8 cellular contexts compared by ENCODE assay signal in genomic region chr3:149969945-149970715, GRCh38. TPM values are rescaled to one million over a fixed set of nuclear protein-coding genes. Genes with fewer than 3 reads are reported as not detected.
A peak's percentile ranks its signal among the peaks of the same experiment; 100 is the strongest.
DNase-seq lines count a peak whose midpoint lies in the region; ATAC-seq, FAIRE-seq and TF ChIP-seq lines count a peak whose summit lies in the region.

No MANE protein-coding gene starts in this region.

- H3K27me3 ChIP-seq in transverse colon = peaks cover 3% of the 10 kb centered on the region

- peak; percentile 63 to 76 for ATAC-seq in left cardiac atrium

- H3K9me3 ChIP-seq in transverse colon = no peaks in the 10 kb centered on the region

- no peaks in the 10 kb centered on the region for H3K36me3 ChIP-seq in transverse colon

- peak; percentile 81 for FAIRE-seq in H54 (lab: Jason Lieb, UNC)

- H3K27ac ChIP-seq in transverse colon = peak overlapping the region; percentile 89 to 98 (median 94)

- WGBS in transverse colon (ENCODE audit: low coverage in 1 of 2), 2 donors = 1 to 2% methylated on average over 8 to 42 of the region's 72 CpGs

- no peak for TF ChIP-seq EP300 in transverse colon (IDR thresholded peaks at IDR 0.05; ENCODE audit: low read depth)

- DNase-seq in EH (ENCODE audit: low read depth) = peak; percentile 86
- DNase-seq in H54 (ENCODE audit: insufficient read length, low spot score) = peak; percentile 17
- peak; percentile 81 for DNase-seq in M059J (ENCODE audit: low read depth)
- peak; percentile 88 for DNase-seq in SW480 (ENCODE audit: low spot score)
- DNase-seq in amniotic stem cell (lab: John Stamatoyannopoulos, UW) = peak; percentile 74
- DNase-seq in left cardiac atrium = peak; percentile 88
- DNase-seq in posterior cingulate gyrus = peak; percentile 74 to 97 (median 80)
- peak; percentile 92 for DNase-seq in transverse colon

- peak overlapping the region; percentile 48 to 98 (median 92) for H3K4me3 ChIP-seq in transverse colon

- intact Hi-C loops in left cardiac atrium (cut with DNase I) = loop anchor here (5.0 to 10.0 kb wide), 4 partner anchors 197 to 525 kb away; no protein-coding TSS in a partner anchor
- intact Hi-C loops in posterior cingulate gyrus (cut with DNase I) = loop anchor here (5.0 kb wide), 5 partner anchors 93 to 442 kb away; partner anchors contain the start of gene COMMD2
- intact Hi-C loops in transverse colon (cut with DNase I; ENCODE audit: low total_unique reads) = no loop called here

- in situ Hi-C loops in transverse colon (cut with MboI; ENCODE audit: low pct_ligation_motif_present in 1 of 4, low pct_unique_long_range_greater_than_20kb in 1 of 4, low sequenced_read_pairs in 3 of 4) = loop anchor here (25.0 kb wide), 4 partner anchors 217 to 542 kb away; partner anchors contain the start of gene TSC22D2 (in 1 of the 4)

- H3K4me1 ChIP-seq in transverse colon = peaks cover 0 to 33% (median 22%) of the 10 kb centered on the region in 4 donors

- TF ChIP-seq POLR2A in H54 (IDR thresholded peaks at IDR 0.05; ENCODE audit: low read depth, low read length) = no peak
- peak; percentile 7 for TF ChIP-seq POLR2A in transverse colon (IDR thresholded peaks at IDR 0.05)

- TF ChIP-seq CTCF in transverse colon (IDR thresholded peaks at IDR 0.05) = no peak

RNA-seq across cellular contexts. Expression of gene PFN2, which starts 0.6 kb away (rescaled TPM):
- total RNA-seq in M059J (2014; rRNA removed; shearing (Covaris generic)) = 393 and 470 TPM in 2 replicates
- total RNA-seq in left cardiac atrium (10 to 100 TPM; 45.7 to 49.2 TPM), transverse colon (10 to 100 TPM; 14.1 to 49.1 (median 42.6) TPM)

Comparison
In these comparisons a context has a peak if more than half of its experiments do, and no peak if none do; other contexts are left out.
1. Peak in every context shown above with its lines: DNase-seq, ATAC-seq, H3K4me3 ChIP-seq and H3K27ac ChIP-seq.
2. DNase-seq: peak in every context shown above with its lines; median percentile 92 in transverse colon; 88 in SW480; 88 in left cardiac atrium; 86 in EH; 81 in M059J; 80 in posterior cingulate gyrus; 74 in amniotic stem cell; 17 in H54.